Comparison of ENCODE assay signal across 9 cellular contexts in the genomic region with DNA sequence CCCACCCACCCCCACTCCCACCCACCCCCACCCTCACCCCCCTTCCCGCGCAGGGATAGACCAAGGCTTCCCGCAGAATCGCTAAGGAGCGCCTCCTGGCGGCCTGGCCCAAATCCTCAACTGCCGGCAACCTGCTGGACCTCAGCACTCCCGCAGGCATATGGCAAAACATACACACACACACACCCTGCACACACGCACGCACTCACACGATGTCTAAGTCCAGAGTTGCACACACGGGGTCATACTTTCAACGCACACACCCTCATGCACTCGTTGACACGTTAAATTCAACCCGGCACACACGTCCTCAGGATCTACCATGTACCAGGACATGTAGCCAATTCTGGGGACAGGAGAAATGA. TPM values are rescaled to one million over a fixed set of nuclear protein-coding genes. Genes with fewer than 3 reads are reported as not detected.
DNase-seq lines count a peak whose midpoint lies in the region; ATAC-seq and TF ChIP-seq lines count a peak whose summit lies in the region.
"Had no signal": no experiment of that assay in that cellular context is flagged by ENCODE, and none has a peak within 500 bp of the region (broad histone marks: within the 10 kb centered on the region; RNA-seq: fewer than 3 reads in every experiment).

No MANE protein-coding gene starts in this region.

- POLR2A ChIA-PET in WTC11 (lab: Charles Lee), result interaction anchor here (2.7 kb wide), 1 partner anchor 143 kb away, joined by 12 read pairs; no protein-coding TSS in a partner anchor

- peak overlapping the region; percentile 79 for H3K4me2 ChIP-seq in H9 (ENCODE audit: insufficient read depth, insufficient read length, low read length)

- H2BK20ac ChIP-seq in H9 (ENCODE audit: low read depth, low read length, poor library complexity, severe bottlenecking), result no peak overlapping the region

- peak overlapping the region; percentile 56 to 79 for H3K4me3 Mint-ChIP-seq in H9
- peak overlapping the region; percentile 64 for H3K4me3 Mint-ChIP-seq in WTC11

- CTCF ChIA-PET in WTC11 (lab: Charles Lee), result interaction anchor here (0.6 to 5.8 kb wide), 19 partner anchors 12 to 339 kb away, joined by 3 to 149 read pairs (median 5); no protein-coding TSS in a partner anchor

- H3K79me1 ChIP-seq in H9 (ENCODE audit: insufficient read depth, low read depth, low read length, poor library complexity, severe bottlenecking), result no peaks in the 10 kb centered on the region

- H4K8ac ChIP-seq in H9 (replicated peaks; ENCODE audit: insufficient read length, low read depth, low read length), result no peak overlapping the region

- no peak overlapping the region for H2BK12ac ChIP-seq in H9 (ENCODE audit: insufficient read length, low read depth, low read length)

- H3K4ac ChIP-seq in H9 (ENCODE audit: low read depth, low read length), result no peak overlapping the region

- H3K9me3 Mint-ChIP-seq in H9 (no peaks in the 10 kb centered on the region), WTC11 (no peaks in the 10 kb centered on the region)

- H3K27me3 ChIP-seq in H9 (ENCODE audit: insufficient read depth, low read length) (no peaks in the 10 kb centered on the region; the same call in 1 of the 2 replicates), kidney epithelial cell (ENCODE audit: control insufficient read depth, insufficient read depth, low read length) (peaks cover 44% of the 10 kb centered on the region), left lung (peaks cover 22 to 92% of the 10 kb centered on the region in 2 donors)

- no peak overlapping the region for H2BK120ac ChIP-seq in H9 (ENCODE audit: low read depth, low read length, poor library complexity, severe bottlenecking)

- no peak overlapping the region for H2BK15ac ChIP-seq in H9 (ENCODE audit: low read depth, low read length)

- H3K27me3 Mint-ChIP-seq in H9 (ENCODE audit: low read depth), result peaks cover 82% of the 10 kb centered on the region
- peaks cover 32% of the 10 kb centered on the region for H3K27me3 Mint-ChIP-seq in WTC11 (ENCODE audit: low read depth)

- H4K5ac ChIP-seq in H9 (ENCODE audit: insufficient read length, low read depth, low read length), result no peak overlapping the region

- intact Hi-C loops in left lung (cut with DNase I), result no loop called here

- H3K4me3 ChIP-seq in kidney epithelial cell (ENCODE audit: low read depth, low read length) (no peak overlapping the region), left lung (peak overlapping the region in 1 of 2 donors; percentile 5)
- H3K4me3 ChIP-seq: breast epithelium had no signal

- H4K20me1 ChIP-seq in H9 (ENCODE audit: control insufficient read depth, insufficient read depth, insufficient read length), result no peaks in the 10 kb centered on the region

- H2AFZ ChIP-seq in H9 (ENCODE audit: low read length), result no peak overlapping the region

- H3T11ph ChIP-seq in H9 (ENCODE audit: low read length), result no peak overlapping the region

- no peak overlapping the region for H3K18ac ChIP-seq in H9 (ENCODE audit: insufficient read length, low read depth, low read length)

- ATAC-seq in WTC11, result peak; percentile 33
- ATAC-seq in left lung, result no peak
- no peak for ATAC-seq in HG03139 (IDR thresholded peaks at IDR 0.05; ENCODE audit: unreplicated experiment)
- no peak for ATAC-seq in GM18519 (IDR thresholded peaks at IDR 0.05; ENCODE audit: low FRiP score, unreplicated experiment)

- no peak overlapping the region for H3K9ac ChIP-seq in H9 (ENCODE audit: extremely low read depth, insufficient read length, low read length)

- no peaks in the 10 kb centered on the region for H3K79me2 ChIP-seq in H9 (ENCODE audit: insufficient read depth, low read length)

- H3K36me3 Mint-ChIP-seq in H9 (ENCODE audit: insufficient read depth in 1 of 3, low read depth in 3 of 3), result peaks cover 0 to 1% (median 0%) of the 10 kb centered on the region in 3 experiments; a peak in 1 of 7 replicates
- no peaks in the 10 kb centered on the region for H3K36me3 Mint-ChIP-seq in WTC11

- no peak overlapping the region for H2BK5ac ChIP-seq in H9 (ENCODE audit: insufficient read length, low read length)

- H4K91ac ChIP-seq in H9 (ENCODE audit: insufficient read length, low read depth, low read length), result no peak overlapping the region

- H3K23ac ChIP-seq in H9 (ENCODE audit: insufficient read length, low read depth, low read length), result no peak overlapping the region

- peaks cover 13% of the 10 kb centered on the region for H3K23me2 ChIP-seq in H9 (ENCODE audit: insufficient read length, low read depth, low read length, poor library complexity, severe bottlenecking)

- TF ChIP-seq CTCF in H9 (conservative IDR thresholded peaks at IDR 0.05) (peak; percentile 63), WTC11 (IDR thresholded peaks at IDR 0.05) (peak; percentile 30; the same call in 1 of the 2 replicates), kidney epithelial cell (IDR thresholded peaks at IDR 0.05; ENCODE audit: insufficient read depth, low read length, poor library complexity, severe bottlenecking) (peak; percentile 31), left lung (IDR thresholded peaks at IDR 0.05) (peak in 1 of 2 donors; percentile 20)

- H3K4me1 Mint-ChIP-seq in H9, result peaks cover 32 to 35% of the 10 kb centered on the region in 2 experiments
- H3K4me1 Mint-ChIP-seq in WTC11, result peaks cover 41% of the 10 kb centered on the region

- H3K56ac ChIP-seq in H9 (ENCODE audit: insufficient read length, low read depth, low read length), result no peak overlapping the region

- H3K36me3 ChIP-seq in kidney epithelial cell (ENCODE audit: control insufficient read depth, insufficient read depth, low read length), result no peaks in the 10 kb centered on the region
- no peaks in the 10 kb centered on the region for H3K36me3 ChIP-seq in left lung
- H3K36me3 ChIP-seq: breast epithelium had no signal

- no peak overlapping the region for H3K14ac ChIP-seq in H9 (ENCODE audit: insufficient read depth, low read length)

- H3K27ac Mint-ChIP-seq in H9, result no peak overlapping the region; a peak in 1 of 7 replicates
- no peak overlapping the region for H3K27ac Mint-ChIP-seq in WTC11

- H3K27ac ChIP-seq in H9 (ENCODE audit: insufficient read length, low read depth, low read length) (no peak overlapping the region), left lung (no peak overlapping the region)
- H3K27ac ChIP-seq: breast epithelium had no signal

- no peaks in the 10 kb centered on the region; the same call in 1 of the 2 replicates for H3K4me1 ChIP-seq in H9 (ENCODE audit: insufficient read depth, low read length)
- H3K4me1 ChIP-seq in left lung, result peaks cover 0 to 15% of the 10 kb centered on the region in 2 donors
- H3K4me1 ChIP-seq: breast epithelium had no signal

- no peak overlapping the region for H2AK5ac ChIP-seq in H9 (ENCODE audit: insufficient read length, low read length)

- WGBS in H9 (ENCODE audit: extremely low coverage, insufficient read length, low lambda C conversion rate), result no CpG with 5 or more reads among the region's 17 CpGs

- no peaks in the 10 kb centered on the region for H3K9me3 ChIP-seq in H9 (ENCODE audit: control insufficient read depth, low read depth, low read length)
- H3K9me3 ChIP-seq in left lung, result no peaks in the 10 kb centered on the region
- H3K9me3 ChIP-seq: breast epithelium had no signal

- DNase-seq in COR-L47 (lab: John Stamatoyannopoulos, UW) (peak; percentile 22), H9 (peak; percentile 65), WTC11 (ENCODE audit: low spot score) (peak; percentile 84), kidney epithelial cell (ENCODE audit: low read depth) (no peak), left lung (no peak), HuH-7.5 (ENCODE audit: low spot score) (no peak)

TF ChIP-seq in WTC11, 78 proteins besides CTCF, POLR2A, EP300 and RAD21:
- TF ChIP-seq FOXP1 (CRISPR knock-in tag; IDR thresholded peaks at IDR 0.05; ENCODE audit: borderline replicate concordance) (0 out of 2 replicates have a peak, but pooled peaks have one; percentile 29), TEAD4 (CRISPR knock-in tag; IDR thresholded peaks at IDR 0.05) (no peak)
TF ChIP-seq in WTC11: peak in this region for 1.

RNA-seq across cellular contexts. Expression of a gene that starts 1.7 kb away (rescaled TPM):
- total RNA-seq in H9 (2021) (1.2 and 1.9 TPM in 2 replicates), WTC11 (2021) (0.92 to 3.0 TPM (median 1.3 TPM) in 3 replicates), kidney epithelial cell (not detected in 2 replicates), left lung (not detected)
- total RNA-seq: breast epithelium had no signal

Comparison
In these comparisons a context has a peak if more than half of its experiments do, and no peak if none do; other contexts are left out.
1. DNase-seq: peak in COR-L47 (single experiment), H9 (single experiment) and WTC11 (single experiment); none in kidney epithelial cell (single experiment), left lung (0 of 2) and HuH-7.5 (single experiment).